In genomic region chr9:114898741-114899140, GRCh38 we compare ENCODE assay signal across 8 cellular contexts. TPM values are rescaled to one million over a fixed set of nuclear protein-coding genes. Genes with fewer than 3 reads are reported as not detected.
A peak's percentile ranks its signal among the peaks of the same experiment; 100 is the strongest.
DNase-seq lines count a peak whose midpoint lies in the region; ATAC-seq, FAIRE-seq and TF ChIP-seq lines count a peak whose summit lies in the region.

No MANE protein-coding gene starts in this region.

- TF ChIP-seq CTCF in CD14-positive monocyte (IDR thresholded peaks at IDR 0.05), result no peak
- no peak for TF ChIP-seq CTCF in astrocyte (IDR thresholded peaks at IDR 0.05; ENCODE audit: insufficient read depth, low read depth, low read length)
- no peak for TF ChIP-seq CTCF in endodermal cell (conservative IDR thresholded peaks at IDR 0.05)

- H3K27me3 ChIP-seq in astrocyte (ENCODE audit: insufficient read depth, low read length) (no peaks in the 10 kb centered on the region), endodermal cell (ENCODE audit: control insufficient read depth, insufficient read depth, low read length, poor library complexity, severe bottlenecking) (no peaks in the 10 kb centered on the region)

- H3K36me3 ChIP-seq in astrocyte (ENCODE audit: insufficient read depth, low read length), result no peaks in the 10 kb centered on the region
- H3K36me3 ChIP-seq in endodermal cell (ENCODE audit: control insufficient read depth, insufficient read depth, low read length), result no peaks in the 10 kb centered on the region

- H3K27ac ChIP-seq in astrocyte (ENCODE audit: low read depth, low read length) (no peak overlapping the region), endodermal cell (ENCODE audit: low read depth, low read length) (no peak overlapping the region)

- H3K4me2 ChIP-seq in astrocyte (ENCODE audit: low read length), result no peak overlapping the region

- no peak overlapping the region for H3K4me3 Mint-ChIP-seq in CD14-positive monocyte
- H3K4me3 Mint-ChIP-seq in T-cell, result no peak overlapping the region
- no peak overlapping the region for H3K4me3 Mint-ChIP-seq in astrocyte (ENCODE audit: unreplicated experiment)
- H3K4me3 Mint-ChIP-seq in endodermal cell, result no peak overlapping the region

- ATAC-seq in HG02623 (IDR thresholded peaks at IDR 0.05; ENCODE audit: unreplicated experiment) (peak; percentile 71), T-cell (replicated peaks in 1 of 4) (peak; percentile 94 to 97 (median 97))

- peak; percentile 5 for FAIRE-seq in astrocyte (lab: Jason Lieb, UNC)

- CTCF ChIA-PET in T-cell (lab: Charles Lee), result interaction anchor here (0.7 to 2.1 kb wide), 12 partner anchors 8 to 245 kb away, joined by 3 to 20 read pairs (median 4); partner anchors contain the start of gene TNFSF8 (in 1 of the 2)

- no peaks in the 10 kb centered on the region for H3K9me3 Mint-ChIP-seq in CD14-positive monocyte
- no peaks in the 10 kb centered on the region for H3K9me3 Mint-ChIP-seq in T-cell
- H3K9me3 Mint-ChIP-seq in astrocyte (ENCODE audit: unreplicated experiment), result no peaks in the 10 kb centered on the region
- H3K9me3 Mint-ChIP-seq in endodermal cell, result no peaks in the 10 kb centered on the region

- POLR2A ChIA-PET in T-cell (lab: Charles Lee), result interaction anchor here (0.6 to 2.2 kb wide), 12 partner anchors 9 to 311 kb away, joined by 3 to 13 read pairs (median 4); partner anchors contain the start of genes ATP6V1G1 (in 1 of the 2) and TNFSF8 (in 1 of the 2)

- H3K27me3 Mint-ChIP-seq in CD14-positive monocyte (ENCODE audit: low read depth in 3 of 3), result peaks cover 0 to 1% (median 0%) of the 10 kb centered on the region in 3 donors
- no peaks in the 10 kb centered on the region for H3K27me3 Mint-ChIP-seq in T-cell
- H3K27me3 Mint-ChIP-seq in astrocyte (ENCODE audit: low read depth, unreplicated experiment), result no peaks in the 10 kb centered on the region
- peaks cover 16% of the 10 kb centered on the region for H3K27me3 Mint-ChIP-seq in endodermal cell (ENCODE audit: insufficient read depth)

- 84 to 87% methylated on average over 3 to 9 of the region's 9 CpGs for WGBS in endodermal cell (ENCODE audit: insufficient coverage in 1 of 2, insufficient read length in 1 of 2), 2 experiments

- no peak overlapping the region for H3K9ac ChIP-seq in astrocyte (ENCODE audit: low read length)
- no peak overlapping the region for H3K9ac ChIP-seq in endodermal cell (ENCODE audit: extremely low read depth, low read length, poor library complexity, severe bottlenecking)

- peak; percentile 66 for DNase-seq in CD14-positive monocyte (ENCODE audit: low spot score)
- peak; percentile 65 to 91 (median 82) for DNase-seq in T-cell
- no peak for DNase-seq in astrocyte (ENCODE audit: low read depth)
- peak; percentile 61 for DNase-seq in stimulated activated CD4-positive, alpha-beta T cell treated with anti-CD3 and anti-CD28 coated beads, Interleukin-2, amount 100 ng/mL, for 4 hours (ENCODE audit: low read depth)
- no peak for DNase-seq in endodermal cell
- no peak for DNase-seq in retina
- DNase-seq in DMS79 (lab: John Stamatoyannopoulos, UW), result no peak

- no peak overlapping the region for H2AFZ ChIP-seq in astrocyte (ENCODE audit: low read depth, low read length)

- H3K27ac Mint-ChIP-seq in CD14-positive monocyte (no peak overlapping the region), T-cell (no peak overlapping the region), astrocyte (ENCODE audit: unreplicated experiment) (no peak overlapping the region), endodermal cell (no peak overlapping the region)

- H3K4me1 ChIP-seq in astrocyte (ENCODE audit: insufficient read depth, low read length) (peaks cover 49% of the 10 kb centered on the region), endodermal cell (ENCODE audit: control insufficient read depth, insufficient read depth, low read length) (peaks cover 8% of the 10 kb centered on the region)

- no peaks in the 10 kb centered on the region for H3K79me2 ChIP-seq in astrocyte (ENCODE audit: insufficient read depth, low read length)

- H3K4me1 Mint-ChIP-seq in CD14-positive monocyte (peaks cover 38% of the 10 kb centered on the region), T-cell (peaks cover 0 to 24% (median 23%) of the 10 kb centered on the region in 3 donors), astrocyte (ENCODE audit: low read depth, unreplicated experiment) (peaks cover 45% of the 10 kb centered on the region), endodermal cell (peaks cover 5% of the 10 kb centered on the region)

- no peaks in the 10 kb centered on the region for H4K20me1 ChIP-seq in astrocyte (ENCODE audit: insufficient read depth, low read length)

- H3K36me3 Mint-ChIP-seq in CD14-positive monocyte (peaks cover 38 to 41% of the 10 kb centered on the region in 2 donors), T-cell (peaks cover 38% of the 10 kb centered on the region), astrocyte (ENCODE audit: low read depth, unreplicated experiment) (no peaks in the 10 kb centered on the region), endodermal cell (ENCODE audit: low read depth) (no peaks in the 10 kb centered on the region)

- H3K9me3 ChIP-seq in astrocyte (ENCODE audit: insufficient read depth, low read depth, low read length), result no peaks in the 10 kb centered on the region
- H3K9me3 ChIP-seq in endodermal cell (ENCODE audit: control insufficient read depth, low read length), result no peaks in the 10 kb centered on the region

- H3K4me3 ChIP-seq in astrocyte (ENCODE audit: insufficient read depth, low read depth, low read length), result no peak overlapping the region
- no peak overlapping the region for H3K4me3 ChIP-seq in endodermal cell (ENCODE audit: low read length)

- intact Hi-C loops in CD14-positive monocyte (cut with micrococcal nuclease), result loop anchor here in 1 of 2 donors (5.0 to 10.0 kb wide), 2 partner anchors 94 to 161 kb away; partner anchors contain the start of gene TNFSF15

RNA-seq across cellular contexts. Expression of gene TNFSF8, which starts 31.6 kb away (rescaled TPM):
- polyA plus RNA-seq in CD14-positive monocyte, result 10 to 100 TPM; 34.0 to 42.9 TPM
- 100 to 1,000 TPM in 1 of 5 donors, 10 to 100 TPM in 4; 42.9 to 102 (median 63.4) TPM for total RNA-seq in T-cell
- total RNA-seq in astrocyte, result not detected in 2 replicates
- not detected for total RNA-seq in endodermal cell
- not detected for polyA plus RNA-seq in endodermal cell (2013, experiment 1 of 2)
- polyA plus RNA-seq in endodermal cell (2013, experiment 2 of 2), result not detected

Comparison
In these comparisons a context has a peak if more than half of its experiments do, and no peak if none do; other contexts are left out.
1. DNase-seq: peak in CD14-positive monocyte (single experiment), T-cell (34 of 34) and stimulated activated CD4-positive, alpha-beta T cell treated with anti-CD3 and anti-CD28 coated beads, Interleukin-2, amount 100 ng/mL, for 4 hours (single experiment); none in astrocyte (single experiment), endodermal cell (single experiment), retina (single experiment) and DMS79 (single experiment).
2. RNA of gene TNFSF8, which starts 31.6 kb away (total RNA-seq): 42.9 to 102 TPM in T-cell; not detected in astrocyte and not detected in endodermal cell; every median in the first group is over 10 times any median in the second.